1 cellular context compared by ENCODE assay signal in the genomic region with DNA sequence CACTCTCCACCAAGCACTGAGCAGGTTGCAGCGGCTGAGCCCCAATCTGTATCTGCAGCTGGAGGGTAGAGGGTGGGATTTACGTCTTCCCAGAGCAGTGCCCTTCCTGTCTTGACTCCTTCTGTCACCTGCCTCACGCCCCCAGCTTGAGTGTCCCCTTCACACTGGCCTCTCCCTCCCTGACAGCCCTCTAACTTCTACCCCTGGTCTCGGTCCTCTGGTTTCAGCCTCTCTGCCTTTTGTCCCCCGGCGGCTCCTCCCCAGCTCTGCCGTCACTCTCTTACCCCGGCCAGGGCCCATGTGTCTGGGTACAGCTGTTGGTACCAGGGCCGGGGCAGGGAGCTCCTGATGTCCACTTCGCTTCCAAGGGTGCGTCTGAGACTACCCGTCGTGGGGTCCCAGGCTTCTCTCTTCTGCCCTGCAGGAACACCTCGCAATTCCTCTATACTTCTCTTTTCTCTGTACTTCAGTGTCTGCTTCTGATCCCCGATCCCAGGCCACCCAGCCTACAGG.
TF ChIP-seq lines count a peak whose summit lies in the region.

No MANE protein-coding gene starts in this region.

TF ChIP-seq in SK-N-SH, 30 proteins besides CTCF, POLR2A, EP300 and RAD21:
- TF ChIP-seq TCF12 (IDR thresholded peaks at IDR 0.05) (no peak), MEF2A (IDR thresholded peaks at IDR 0.05; ENCODE audit: borderline replicate concordance, low read depth) (no peak), FOXM1 (IDR thresholded peaks at IDR 0.05; ENCODE audit: low read depth) (no peak), GABPA (IDR thresholded peaks at IDR 0.05; ENCODE audit: low read depth) (no peak), ELF1 (IDR thresholded peaks at IDR 0.05) (no peak), YY1 (IDR thresholded peaks at IDR 0.05; ENCODE audit: low read depth) (no peak), FOXJ3 (CRISPR knock-in tag; IDR thresholded peaks at IDR 0.05) (no peak), SIN3A (IDR thresholded peaks at IDR 0.05; ENCODE audit: borderline replicate concordance, low read depth, low read length) (no peak), ZBTB33 (IDR thresholded peaks at IDR 0.05; ENCODE audit: borderline replicate concordance, low read depth) (no peak), EZH2phosphoT487 (IDR thresholded peaks at IDR 0.05; ENCODE audit: borderline replicate concordance, low read depth) (no peak), MXI1 (IDR thresholded peaks at IDR 0.05; ENCODE audit: low read depth, low read length) (no peak), NFIC (IDR thresholded peaks at IDR 0.05; ENCODE audit: borderline replicate concordance) (no peak), USF2 (IDR thresholded peaks at IDR 0.05; ENCODE audit: borderline replicate concordance, low read depth, low read length) (no peak), RXRA (IDR thresholded peaks at IDR 0.05; ENCODE audit: borderline replicate concordance, low read depth) (no peak)
- TF ChIP-seq, protein P1, sequence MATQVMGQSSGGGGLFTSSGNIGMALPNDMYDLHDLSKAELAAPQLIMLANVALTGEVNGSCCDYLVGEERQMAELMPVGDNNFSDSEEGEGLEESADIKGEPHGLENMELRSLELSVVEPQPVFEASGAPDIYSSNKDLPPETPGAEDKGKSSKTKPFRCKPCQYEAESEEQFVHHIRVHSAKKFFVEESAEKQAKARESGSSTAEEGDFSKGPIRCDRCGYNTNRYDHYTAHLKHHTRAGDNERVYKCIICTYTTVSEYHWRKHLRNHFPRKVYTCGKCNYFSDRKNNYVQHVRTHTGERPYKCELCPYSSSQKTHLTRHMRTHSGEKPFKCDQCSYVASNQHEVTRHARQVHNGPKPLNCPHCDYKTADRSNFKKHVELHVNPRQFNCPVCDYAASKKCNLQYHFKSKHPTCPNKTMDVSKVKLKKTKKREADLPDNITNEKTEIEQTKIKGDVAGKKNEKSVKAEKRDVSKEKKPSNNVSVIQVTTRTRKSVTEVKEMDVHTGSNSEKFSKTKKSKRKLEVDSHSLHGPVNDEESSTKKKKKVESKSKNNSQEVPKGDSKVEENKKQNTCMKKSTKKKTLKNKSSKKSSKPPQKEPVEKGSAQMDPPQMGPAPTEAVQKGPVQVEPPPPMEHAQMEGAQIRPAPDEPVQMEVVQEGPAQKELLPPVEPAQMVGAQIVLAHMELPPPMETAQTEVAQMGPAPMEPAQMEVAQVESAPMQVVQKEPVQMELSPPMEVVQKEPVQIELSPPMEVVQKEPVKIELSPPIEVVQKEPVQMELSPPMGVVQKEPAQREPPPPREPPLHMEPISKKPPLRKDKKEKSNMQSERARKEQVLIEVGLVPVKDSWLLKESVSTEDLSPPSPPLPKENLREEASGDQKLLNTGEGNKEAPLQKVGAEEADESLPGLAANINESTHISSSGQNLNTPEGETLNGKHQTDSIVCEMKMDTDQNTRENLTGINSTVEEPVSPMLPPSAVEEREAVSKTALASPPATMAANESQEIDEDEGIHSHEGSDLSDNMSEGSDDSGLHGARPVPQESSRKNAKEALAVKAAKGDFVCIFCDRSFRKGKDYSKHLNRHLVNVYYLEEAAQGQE (IDR thresholded peaks at IDR 0.05; ENCODE audit: low read depth, low read length) = no peak
TF ChIP-seq in SK-N-SH: peak in this region for 0.
